ENCODE assay signal across 19 cellular contexts in genomic region chr5:36654598-36654997, GRCh38. TPM values are rescaled to one million over a fixed set of nuclear protein-coding genes. Genes with fewer than 3 reads are reported as not detected.
A peak's percentile ranks its signal among the peaks of the same experiment; 100 is the strongest.
DNase-seq lines count a peak whose midpoint lies in the region; ATAC-seq, FAIRE-seq and TF ChIP-seq lines count a peak whose summit lies in the region.
"Had no signal": no experiment of that assay in that cellular context is flagged by ENCODE, and none has a peak within 500 bp of the region (broad histone marks: within the 10 kb centered on the region; RNA-seq: fewer than 3 reads in every experiment).

No MANE protein-coding gene starts in this region.

- peak overlapping the region; percentile 21 for H3K27ac ChIP-seq in right cardiac atrium (ENCODE audit: low read length)
- peak overlapping the region; percentile 52 for H3K27ac ChIP-seq in cingulate gyrus (ENCODE audit: low read depth, low read length)
- no peak overlapping the region for H3K27ac ChIP-seq in neural progenitor cell
- H3K27ac ChIP-seq: A549 had no signal

- H2AFZ ChIP-seq in neural progenitor cell (replicated peaks): no peak overlapping the region

- H3K36me3 ChIP-seq in neural progenitor cell: no peaks in the 10 kb centered on the region

- ATAC-seq in right cardiac atrium: no peak
- ATAC-seq in Right ventricle myocardium inferior: no peak
- no peak for ATAC-seq in HG03108 (IDR thresholded peaks at IDR 0.05; ENCODE audit: unreplicated experiment)
- ATAC-seq: A549 had no signal

- peaks cover 10% of the 10 kb centered on the region for H3K4me1 ChIP-seq in right cardiac atrium (ENCODE audit: control insufficient read depth, insufficient read depth, low read length)
- H3K4me1 ChIP-seq in neural progenitor cell: peaks cover 20% of the 10 kb centered on the region

- H3K4me2 ChIP-seq in neural progenitor cell: peak overlapping the region; percentile 1
- H3K4me2 ChIP-seq: A549 had no signal

- H3K27me3 Mint-ChIP-seq in neural progenitor cell (ENCODE audit: insufficient read depth, low read depth): no peaks in the 10 kb centered on the region

- no peak overlapping the region for H3K9ac ChIP-seq in neural progenitor cell

- no peaks in the 10 kb centered on the region for H3K9me3 Mint-ChIP-seq in neural progenitor cell

- no peak overlapping the region for H3K27ac Mint-ChIP-seq in neural progenitor cell
- H3K27ac Mint-ChIP-seq: CD4-positive, CD25-positive, alpha-beta regulatory T cell had no signal

- intact Hi-C loops in right cardiac atrium (cut with DNase I): no loop called here
- intact Hi-C loops in Right ventricle myocardium inferior (cut with DNase I): no loop called here

- H4K20me1 ChIP-seq in neural progenitor cell (ENCODE audit: low read depth): no peaks in the 10 kb centered on the region

- H3K79me2 ChIP-seq in neural progenitor cell (ENCODE audit: low read depth): no peaks in the 10 kb centered on the region

- H3K4me1 Mint-ChIP-seq in neural progenitor cell: peaks cover 22% of the 10 kb centered on the region
- H3K4me1 Mint-ChIP-seq: CD4-positive, CD25-positive, alpha-beta regulatory T cell had no signal

- 92% methylated on average over 3 of the region's 3 CpGs for WGBS in right cardiac atrium

- no peak for FAIRE-seq in RCC 7860 (lab: Jason Lieb, UNC)
- FAIRE-seq: A549, D721Med, G401.6, H54 had no signal

- H3K27me3 ChIP-seq in right cardiac atrium (ENCODE audit: control insufficient read depth, insufficient read depth) (no peaks in the 10 kb centered on the region), neural progenitor cell (no peaks in the 10 kb centered on the region)

- peaks cover 8% of the 10 kb centered on the region for H3K36me3 Mint-ChIP-seq in neural progenitor cell
- H3K36me3 Mint-ChIP-seq: CD4-positive, CD25-positive, alpha-beta regulatory T cell had no signal

- DNase-seq in right cardiac atrium (no peak), Right ventricle myocardium inferior (ENCODE audit: missing footprints) (no peak), neural progenitor cell (ENCODE audit: low spot score) (no peak), NCI-H524 (lab: John Stamatoyannopoulos, UW) (no peak), RCC 7860 (ENCODE audit: low spot score) (no peak)
- DNase-seq in activated T-cell treated with anti-CD3 and anti-CD28 coated beads, Interleukin-2, amount 50 U/mL, for 1 hour: no peak
- DNase-seq: CD4-positive, CD25-positive, alpha-beta regulatory T cell; DMS79 treated with DMSO at 0.1 percent for 48 hours; NCI-H187 treated with DMSO at 0.1 percent for 48 hours; NCI-H2171; NCI-H446 treated with DMSO at 0.1 percent for 48 hours; NCI-H774; SHP77 had no signal

- H3K4me3 Mint-ChIP-seq in neural progenitor cell: no peak overlapping the region
- H3K4me3 Mint-ChIP-seq: CD4-positive, CD25-positive, alpha-beta regulatory T cell had no signal

- peaks cover 3% of the 10 kb centered on the region for H3K9me3 ChIP-seq in right cardiac atrium (ENCODE audit: control insufficient read depth, low read length)
- H3K9me3 ChIP-seq in neural progenitor cell (ENCODE audit: low read depth): no peaks in the 10 kb centered on the region
- H3K9me3 ChIP-seq: A549 had no signal

- H3F3A ChIP-seq in neural progenitor cell (ENCODE audit: low read depth): no peaks in the 10 kb centered on the region

- TF ChIP-seq CTCF in neural progenitor cell (IDR thresholded peaks at IDR 0.05): no peak

- no peak overlapping the region for H3K4me3 ChIP-seq in right cardiac atrium (ENCODE audit: low read length)
- no peak overlapping the region for H3K4me3 ChIP-seq in neural progenitor cell
- H3K4me3 ChIP-seq: A549 had no signal

RNA-seq across cellular contexts. Expression of gene SLC1A3, which starts 48.2 kb away (rescaled TPM):
- total RNA-seq in right cardiac atrium (10 to 100 TPM; 31.1 to 44.5 (median 35.2) TPM), Right ventricle myocardium inferior (95.4 TPM), neural progenitor cell (ENCODE audit: low replicate concordance) (6.7 and 8.5 TPM in 2 replicates)
- polyA plus RNA-seq in right cardiac atrium: 21.7 TPM
- total RNA-seq: CD4-positive, CD25-positive, alpha-beta regulatory T cell had no signal
- polyA plus RNA-seq: A549; CD4-positive, CD25-positive, alpha-beta regulatory T cell had no signal
